Comparison of ENCODE assay signal across 10 cellular contexts in genomic region chr5:157046041-157046440, GRCh38. TPM values are rescaled to one million over a fixed set of nuclear protein-coding genes. Genes with fewer than 3 reads are reported as not detected.
DNase-seq lines count a peak whose midpoint lies in the region; ATAC-seq, FAIRE-seq and TF ChIP-seq lines count a peak whose summit lies in the region.
"Had no signal": no experiment of that assay in that cellular context is flagged by ENCODE, and none has a peak within 500 bp of the region (broad histone marks: within the 10 kb centered on the region; RNA-seq: fewer than 3 reads in every experiment).

No MANE protein-coding gene starts in this region.

- no peaks in the 10 kb centered on the region for H3K36me3 ChIP-seq in WERI-Rb-1

- TF ChIP-seq POLR2A in lower leg skin (IDR thresholded peaks at IDR 0.05): no peak

- WGBS in lower leg skin, 2 donors: 81 to 87% methylated on average over 3 of the region's 3 CpGs

- DNase-seq in Right ventricle myocardium superior (peak; percentile 58), cardiac septum (ENCODE audit: low spot score) (no peak), WERI-Rb-1 (peak; percentile 15), islet precursor cell (peak; percentile 81), urothelium cell line (ENCODE audit: low spot score) (peak; percentile 66), NCI-H1092 treated with DMSO at 0.1 percent for 48 hours (lab: John Stamatoyannopoulos, UW) (no peak), lower leg skin (ENCODE audit: low spot score in 2 of 2) (no peak)

- no peaks in the 10 kb centered on the region for H3K9me3 ChIP-seq in WERI-Rb-1 (ENCODE audit: severe bottlenecking)

- intact Hi-C loops in Right ventricle myocardium superior (cut with DNase I): no loop called here
- intact Hi-C loops in cardiac septum (cut with DNase I): no loop called here
- intact Hi-C loops in lower leg skin (cut with DNase I; ENCODE audit: low total_unique reads): no loop called here

- TF ChIP-seq CTCF in WERI-Rb-1 (IDR thresholded peaks at IDR 0.05; ENCODE audit: low read depth, low read length) (no peak), lower leg skin (IDR thresholded peaks at IDR 0.05) (no peak)

- FAIRE-seq in urothelium cell line (lab: Jason Lieb, UNC): peak; percentile 13
- FAIRE-seq: K562 had no signal

- no peak overlapping the region for H3K27ac ChIP-seq in WERI-Rb-1

- ATAC-seq in Right ventricle myocardium superior (ENCODE audit: poor library complexity) (peak; percentile 95), HG03457 (IDR thresholded peaks at IDR 0.05; ENCODE audit: unreplicated experiment) (no peak)
- ATAC-seq: K562, Panc1 had no signal

- no peak overlapping the region for H3K4me3 ChIP-seq in WERI-Rb-1 (ENCODE audit: low read depth, low read length)
- H3K4me3 ChIP-seq in lower leg skin (ENCODE audit: low read depth, poor library complexity, severe bottlenecking): no peak overlapping the region
- H3K4me3 ChIP-seq: K562 had no signal

- no peaks in the 10 kb centered on the region for H3K27me3 ChIP-seq in WERI-Rb-1 (ENCODE audit: insufficient read depth, low read depth, severe bottlenecking)

RNA-seq across cellular contexts. Expression of gene HAVCR1, which starts 12.9 kb away (rescaled TPM):
- total RNA-seq in Right ventricle myocardium superior: not detected
- total RNA-seq in cardiac septum: 0.57 TPM
- not detected for total RNA-seq in lower leg skin
- total RNA-seq: K562 had no signal

Comparison
In these comparisons a context has a peak if more than half of its experiments do, and no peak if none do; other contexts are left out.
1. DNase-seq: peak in Right ventricle myocardium superior (single experiment), WERI-Rb-1 (single experiment), islet precursor cell (single experiment) and urothelium cell line (single experiment); none in cardiac septum (single experiment), NCI-H1092 treated with DMSO at 0.1 percent for 48 hours (single experiment) and lower leg skin (0 of 2).